Comparison of ENCODE assay signal across 1 cellular context in the genomic region with DNA sequence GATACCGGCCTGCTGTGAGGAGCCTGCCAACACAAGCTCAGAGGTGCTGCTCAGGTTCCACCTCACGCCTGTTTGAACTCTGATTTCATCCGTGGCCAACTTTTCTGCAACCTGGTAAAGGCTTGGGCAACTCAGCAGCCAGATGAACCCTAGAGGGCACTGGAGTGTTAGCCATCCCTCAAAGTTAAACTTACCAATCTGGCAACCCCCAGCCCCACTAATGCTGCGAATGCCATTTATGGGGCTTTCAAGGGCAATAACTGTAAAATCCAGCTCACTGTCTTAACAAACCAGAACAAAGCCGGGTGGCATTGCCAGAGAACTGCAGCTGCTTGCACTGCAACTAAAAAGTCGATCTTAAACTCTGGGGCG.
TF ChIP-seq lines count a peak whose summit lies in the region.

No MANE protein-coding gene starts in this region.

TF ChIP-seq in GM23338, 12 proteins besides CTCF, POLR2A, EP300 and RAD21 (continued from another document):
- TF ChIP-seq, protein P1, sequence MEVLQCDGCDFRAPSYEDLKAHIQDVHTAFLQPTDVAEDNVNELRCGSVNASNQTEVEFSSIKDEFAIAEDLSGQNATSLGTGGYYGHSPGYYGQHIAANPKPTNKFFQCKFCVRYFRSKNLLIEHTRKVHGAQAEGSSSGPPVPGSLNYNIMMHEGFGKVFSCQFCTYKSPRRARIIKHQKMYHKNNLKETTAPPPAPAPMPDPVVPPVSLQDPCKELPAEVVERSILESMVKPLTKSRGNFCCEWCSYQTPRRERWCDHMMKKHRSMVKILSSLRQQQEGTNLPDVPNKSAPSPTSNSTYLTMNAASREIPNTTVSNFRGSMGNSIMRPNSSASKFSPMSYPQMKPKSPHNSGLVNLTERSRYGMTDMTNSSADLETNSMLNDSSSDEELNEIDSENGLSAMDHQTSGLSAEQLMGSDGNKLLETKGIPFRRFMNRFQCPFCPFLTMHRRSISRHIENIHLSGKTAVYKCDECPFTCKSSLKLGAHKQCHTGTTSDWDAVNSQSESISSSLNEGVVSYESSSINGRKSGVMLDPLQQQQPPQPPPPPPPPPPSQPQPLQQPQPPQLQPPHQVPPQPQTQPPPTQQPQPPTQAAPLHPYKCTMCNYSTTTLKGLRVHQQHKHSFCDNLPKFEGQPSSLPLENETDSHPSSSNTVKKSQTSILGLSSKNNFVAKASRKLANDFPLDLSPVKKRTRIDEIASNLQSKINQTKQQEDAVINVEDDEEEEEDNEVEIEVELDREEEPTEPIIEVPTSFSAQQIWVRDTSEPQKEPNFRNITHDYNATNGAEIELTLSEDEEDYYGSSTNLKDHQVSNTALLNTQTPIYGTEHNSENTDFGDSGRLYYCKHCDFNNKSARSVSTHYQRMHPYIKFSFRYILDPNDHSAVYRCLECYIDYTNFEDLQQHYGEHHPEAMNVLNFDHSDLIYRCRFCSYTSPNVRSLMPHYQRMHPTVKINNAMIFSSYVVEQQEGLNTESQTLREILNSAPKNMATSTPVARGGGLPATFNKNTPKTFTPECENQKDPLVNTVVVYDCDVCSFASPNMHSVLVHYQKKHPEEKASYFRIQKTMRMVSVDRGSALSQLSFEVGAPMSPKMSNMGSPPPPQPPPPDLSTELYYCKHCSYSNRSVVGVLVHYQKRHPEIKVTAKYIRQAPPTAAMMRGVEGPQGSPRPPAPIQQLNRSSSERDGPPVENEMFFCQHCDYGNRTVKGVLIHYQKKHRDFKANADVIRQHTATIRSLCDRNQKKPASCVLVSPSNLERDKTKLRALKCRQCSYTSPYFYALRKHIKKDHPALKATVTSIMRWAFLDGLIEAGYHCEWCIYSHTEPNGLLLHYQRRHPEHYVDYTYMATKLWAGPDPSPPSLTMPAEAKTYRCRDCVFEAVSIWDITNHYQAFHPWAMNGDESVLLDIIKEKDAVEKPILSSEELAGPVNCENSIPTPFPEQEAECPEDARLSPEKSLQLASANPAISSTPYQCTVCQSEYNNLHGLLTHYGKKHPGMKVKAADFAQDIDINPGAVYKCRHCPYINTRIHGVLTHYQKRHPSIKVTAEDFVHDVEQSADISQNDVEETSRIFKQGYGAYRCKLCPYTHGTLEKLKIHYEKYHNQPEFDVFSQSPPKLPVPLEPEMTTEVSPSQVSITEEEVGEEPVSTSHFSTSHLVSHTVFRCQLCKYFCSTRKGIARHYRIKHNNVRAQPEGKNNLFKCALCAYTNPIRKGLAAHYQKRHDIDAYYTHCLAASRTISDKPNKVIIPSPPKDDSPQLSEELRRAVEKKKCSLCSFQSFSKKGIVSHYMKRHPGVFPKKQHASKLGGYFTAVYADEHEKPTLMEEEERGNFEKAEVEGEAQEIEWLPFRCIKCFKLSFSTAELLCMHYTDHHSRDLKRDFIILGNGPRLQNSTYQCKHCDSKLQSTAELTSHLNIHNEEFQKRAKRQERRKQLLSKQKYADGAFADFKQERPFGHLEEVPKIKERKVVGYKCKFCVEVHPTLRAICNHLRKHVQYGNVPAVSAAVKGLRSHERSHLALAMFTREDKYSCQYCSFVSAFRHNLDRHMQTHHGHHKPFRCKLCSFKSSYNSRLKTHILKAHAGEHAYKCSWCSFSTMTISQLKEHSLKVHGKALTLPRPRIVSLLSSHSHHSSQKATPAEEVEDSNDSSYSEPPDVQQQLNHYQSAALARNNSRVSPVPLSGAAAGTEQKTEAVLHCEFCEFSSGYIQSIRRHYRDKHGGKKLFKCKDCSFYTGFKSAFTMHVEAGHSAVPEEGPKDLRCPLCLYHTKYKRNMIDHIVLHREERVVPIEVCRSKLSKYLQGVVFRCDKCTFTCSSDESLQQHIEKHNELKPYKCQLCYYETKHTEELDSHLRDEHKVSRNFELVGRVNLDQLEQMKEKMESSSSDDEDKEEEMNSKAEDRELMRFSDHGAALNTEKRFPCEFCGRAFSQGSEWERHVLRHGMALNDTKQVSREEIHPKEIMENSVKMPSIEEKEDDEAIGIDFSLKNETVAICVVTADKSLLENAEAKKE (CRISPR knock-in tag; IDR thresholded peaks at IDR 0.05), result no peak
- no peak for TF ChIP-seq EZH2phosphoT487 (IDR thresholded peaks at IDR 0.05; ENCODE audit: unreplicated experiment)
- no peak for TF ChIP-seq EZH2 (IDR thresholded peaks at IDR 0.05; ENCODE audit: low read depth, unreplicated experiment)
- TF ChIP-seq, protein P2, sequence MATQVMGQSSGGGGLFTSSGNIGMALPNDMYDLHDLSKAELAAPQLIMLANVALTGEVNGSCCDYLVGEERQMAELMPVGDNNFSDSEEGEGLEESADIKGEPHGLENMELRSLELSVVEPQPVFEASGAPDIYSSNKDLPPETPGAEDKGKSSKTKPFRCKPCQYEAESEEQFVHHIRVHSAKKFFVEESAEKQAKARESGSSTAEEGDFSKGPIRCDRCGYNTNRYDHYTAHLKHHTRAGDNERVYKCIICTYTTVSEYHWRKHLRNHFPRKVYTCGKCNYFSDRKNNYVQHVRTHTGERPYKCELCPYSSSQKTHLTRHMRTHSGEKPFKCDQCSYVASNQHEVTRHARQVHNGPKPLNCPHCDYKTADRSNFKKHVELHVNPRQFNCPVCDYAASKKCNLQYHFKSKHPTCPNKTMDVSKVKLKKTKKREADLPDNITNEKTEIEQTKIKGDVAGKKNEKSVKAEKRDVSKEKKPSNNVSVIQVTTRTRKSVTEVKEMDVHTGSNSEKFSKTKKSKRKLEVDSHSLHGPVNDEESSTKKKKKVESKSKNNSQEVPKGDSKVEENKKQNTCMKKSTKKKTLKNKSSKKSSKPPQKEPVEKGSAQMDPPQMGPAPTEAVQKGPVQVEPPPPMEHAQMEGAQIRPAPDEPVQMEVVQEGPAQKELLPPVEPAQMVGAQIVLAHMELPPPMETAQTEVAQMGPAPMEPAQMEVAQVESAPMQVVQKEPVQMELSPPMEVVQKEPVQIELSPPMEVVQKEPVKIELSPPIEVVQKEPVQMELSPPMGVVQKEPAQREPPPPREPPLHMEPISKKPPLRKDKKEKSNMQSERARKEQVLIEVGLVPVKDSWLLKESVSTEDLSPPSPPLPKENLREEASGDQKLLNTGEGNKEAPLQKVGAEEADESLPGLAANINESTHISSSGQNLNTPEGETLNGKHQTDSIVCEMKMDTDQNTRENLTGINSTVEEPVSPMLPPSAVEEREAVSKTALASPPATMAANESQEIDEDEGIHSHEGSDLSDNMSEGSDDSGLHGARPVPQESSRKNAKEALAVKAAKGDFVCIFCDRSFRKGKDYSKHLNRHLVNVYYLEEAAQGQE (IDR thresholded peaks at IDR 0.05; ENCODE audit: unreplicated experiment), result no peak
